1 cellular context compared by ENCODE assay signal in genomic region chr1:166974647-166975345, GRCh38.
TF ChIP-seq lines count a peak whose summit lies in the region.

No MANE protein-coding gene starts in this region.

TF ChIP-seq in HCT116, 20 proteins besides CTCF, POLR2A, EP300 and RAD21 (continued from another document):
- no peak for TF ChIP-seq ATF3 (IDR thresholded peaks at IDR 0.05)
- no peak for TF ChIP-seq TCF7L2 (IDR thresholded peaks at IDR 0.05; ENCODE audit: borderline replicate concordance, extremely low read depth, insufficient read depth, insufficient read length)
- TF ChIP-seq SIN3A (IDR thresholded peaks at IDR 0.05; ENCODE audit: low read depth): no peak
